In genomic region chr6:53287336-53288225, GRCh38 we compare ENCODE assay signal across 11 cellular contexts.
DNase-seq lines count a peak whose midpoint lies in the region; ATAC-seq and TF ChIP-seq lines count a peak whose summit lies in the region.
"Had no signal": no experiment of that assay in that cellular context is flagged by ENCODE, and none has a peak within 500 bp of the region (broad histone marks: within the 10 kb centered on the region; RNA-seq: fewer than 3 reads in every experiment).

No MANE protein-coding gene starts in this region.

- ATAC-seq in naive thymus-derived CD8-positive, alpha-beta T cell, result no peak

- no peaks in the 10 kb centered on the region for H3K27me3 Mint-ChIP-seq in CD8-positive, alpha-beta memory T cell
- H3K27me3 Mint-ChIP-seq in naive thymus-derived CD8-positive, alpha-beta T cell, result no peaks in the 10 kb centered on the region
- H3K27me3 Mint-ChIP-seq: dendritic cell treated with granulocyte-macrophage colony-stimulating factor and Interleukin-4, amounts not matched to agents 40 ng/mL and 50 ng/mL, for 4 days had no signal

- peaks cover 71 to 92% (median 91%) of the 10 kb centered on the region in 3 donors for H3K4me1 Mint-ChIP-seq in CD8-positive, alpha-beta memory T cell
- peaks cover 18 to 85% (median 48%) of the 10 kb centered on the region in 4 donors for H3K4me1 Mint-ChIP-seq in naive thymus-derived CD8-positive, alpha-beta T cell

- in situ Hi-C loops in brain microvascular endothelial cell (cut with HindIII; ENCODE audit: low pct_ligation_motif_present, low sequenced_read_pairs), result no loop called here

- no peaks in the 10 kb centered on the region for H3K9me3 ChIP-seq in CD8-positive, alpha-beta memory T cell (ENCODE audit: low read length)
- H3K9me3 ChIP-seq: Peyer's patch had no signal

- H3K27ac Mint-ChIP-seq in CD8-positive, alpha-beta memory T cell, result peak overlapping the region; percentile 55 to 94 (median 75)
- peak overlapping the region in 7 of 10 donors; percentile 44 to 89 (median 72) for H3K27ac Mint-ChIP-seq in naive thymus-derived CD8-positive, alpha-beta T cell
- H3K27ac Mint-ChIP-seq: dendritic cell treated with granulocyte-macrophage colony-stimulating factor and Interleukin-4, amounts not matched to agents 40 ng/mL and 50 ng/mL, for 4 days had no signal

- peaks cover 5 to 61% (median 13%) of the 10 kb centered on the region in 3 donors for H3K36me3 Mint-ChIP-seq in CD8-positive, alpha-beta memory T cell
- H3K36me3 Mint-ChIP-seq in naive thymus-derived CD8-positive, alpha-beta T cell, result peaks cover 0 to 41% (median 14%) of the 10 kb centered on the region in 3 donors

- no peak overlapping the region for H3K4me3 ChIP-seq in CD8-positive, alpha-beta memory T cell (ENCODE audit: low read length)
- H3K4me3 ChIP-seq in brain microvascular endothelial cell (ENCODE audit: low read depth, low read length), result no peak overlapping the region
- H3K4me3 ChIP-seq: Peyer's patch had no signal

- no peaks in the 10 kb centered on the region for H3K9me3 Mint-ChIP-seq in CD8-positive, alpha-beta memory T cell
- H3K9me3 Mint-ChIP-seq in naive thymus-derived CD8-positive, alpha-beta T cell, result no peaks in the 10 kb centered on the region
- H3K9me3 Mint-ChIP-seq: dendritic cell treated with granulocyte-macrophage colony-stimulating factor and Interleukin-4, amounts not matched to agents 40 ng/mL and 50 ng/mL, for 4 days had no signal

- no peak overlapping the region for H3K27ac ChIP-seq in CD8-positive, alpha-beta memory T cell (ENCODE audit: low read depth, low read length)
- H3K27ac ChIP-seq in cingulate gyrus (ENCODE audit: low read depth, low read length) (peak overlapping the region; percentile 54), brain microvascular endothelial cell (no peak overlapping the region)
- H3K27ac ChIP-seq: Peyer's patch had no signal

- CTCF ChIA-PET in CD8-positive, alpha-beta memory T cell (lab: Charles Lee), result no interaction called here

- H3K27me3 ChIP-seq in CD8-positive, alpha-beta memory T cell (ENCODE audit: insufficient read depth, low read length, poor library complexity, severe bottlenecking), result no peaks in the 10 kb centered on the region
- no peaks in the 10 kb centered on the region for H3K27me3 ChIP-seq in brain microvascular endothelial cell (replicated peaks)
- H3K27me3 ChIP-seq: Peyer's patch had no signal

- TF ChIP-seq CTCF in brain microvascular endothelial cell (IDR thresholded peaks at IDR 0.05; ENCODE audit: low read depth, low read length, missing control alignments), result no peak

- H3K36me3 ChIP-seq in CD8-positive, alpha-beta memory T cell (ENCODE audit: insufficient read depth, low read length), result peaks cover 5% of the 10 kb centered on the region
- peaks cover 7% of the 10 kb centered on the region for H3K36me3 ChIP-seq in brain microvascular endothelial cell (replicated peaks)
- H3K36me3 ChIP-seq: Peyer's patch had no signal

- peaks cover 43% of the 10 kb centered on the region for H3K4me1 ChIP-seq in CD8-positive, alpha-beta memory T cell (ENCODE audit: insufficient read depth, low read length)
- H3K4me1 ChIP-seq: Peyer's patch had no signal

- POLR2A ChIA-PET in CD8-positive, alpha-beta memory T cell (lab: Charles Lee), result no interaction called here
- POLR2A ChIA-PET in naive thymus-derived CD8-positive, alpha-beta T cell (lab: Charles Lee), result interaction anchor here (0.9 to 1.4 kb wide), 2 partner anchors 48 to 61 kb away, joined by 3 to 4 read pairs; partner anchors contain the start of gene ELOVL5

- no peak for DNase-seq in CD8-positive, alpha-beta memory T cell
- peak; percentile 27 to 38 for DNase-seq in NCI-H187 (lab: John Stamatoyannopoulos, UW)
- no peak for DNase-seq in naive thymus-derived CD8-positive, alpha-beta T cell
- DNase-seq in NCI-H2171 treated with DMSO at 0.1 percent for 48 hours (lab: John Stamatoyannopoulos, UW), result no peak
- DNase-seq in glomerular visceral epithelial cell (ENCODE audit: extremely low spot score), result no peak
- no peak for DNase-seq in GF-D8 (lab: John Stamatoyannopoulos, UW)
- no peak for DNase-seq in brain microvascular endothelial cell
- DNase-seq: activated CD4-positive, alpha-beta T cell treated with anti-CD3 and anti-CD28 coated beads, Interleukin-2, amount 50 U/mL, for 1 hour; Peyer's patch had no signal

- no peak overlapping the region for H3K4me3 Mint-ChIP-seq in CD8-positive, alpha-beta memory T cell
- no peak overlapping the region for H3K4me3 Mint-ChIP-seq in naive thymus-derived CD8-positive, alpha-beta T cell
- H3K4me3 Mint-ChIP-seq: dendritic cell treated with granulocyte-macrophage colony-stimulating factor and Interleukin-4, amounts not matched to agents 40 ng/mL and 50 ng/mL, for 4 days had no signal

Comparison
In these comparisons a context has a peak if more than half of its experiments do, and no peak if none do; other contexts are left out.
1. DNase-seq: peak in NCI-H187 (2 of 2); none in CD8-positive, alpha-beta memory T cell (0 of 5), naive thymus-derived CD8-positive, alpha-beta T cell (0 of 10), NCI-H2171 treated with DMSO at 0.1 percent for 48 hours (single experiment), glomerular visceral epithelial cell (single experiment), GF-D8 (single experiment) and brain microvascular endothelial cell (single experiment).